Comparison of ENCODE assay signal across 1 cellular context in genomic region chr1:8090241-8090702, GRCh38.
TF ChIP-seq lines count a peak whose summit lies in the region.

No MANE protein-coding gene starts in this region.

TF ChIP-seq in WTC11, 78 proteins besides CTCF, POLR2A, EP300 and RAD21 (continued from another document):
- TF ChIP-seq, protein P1, sequence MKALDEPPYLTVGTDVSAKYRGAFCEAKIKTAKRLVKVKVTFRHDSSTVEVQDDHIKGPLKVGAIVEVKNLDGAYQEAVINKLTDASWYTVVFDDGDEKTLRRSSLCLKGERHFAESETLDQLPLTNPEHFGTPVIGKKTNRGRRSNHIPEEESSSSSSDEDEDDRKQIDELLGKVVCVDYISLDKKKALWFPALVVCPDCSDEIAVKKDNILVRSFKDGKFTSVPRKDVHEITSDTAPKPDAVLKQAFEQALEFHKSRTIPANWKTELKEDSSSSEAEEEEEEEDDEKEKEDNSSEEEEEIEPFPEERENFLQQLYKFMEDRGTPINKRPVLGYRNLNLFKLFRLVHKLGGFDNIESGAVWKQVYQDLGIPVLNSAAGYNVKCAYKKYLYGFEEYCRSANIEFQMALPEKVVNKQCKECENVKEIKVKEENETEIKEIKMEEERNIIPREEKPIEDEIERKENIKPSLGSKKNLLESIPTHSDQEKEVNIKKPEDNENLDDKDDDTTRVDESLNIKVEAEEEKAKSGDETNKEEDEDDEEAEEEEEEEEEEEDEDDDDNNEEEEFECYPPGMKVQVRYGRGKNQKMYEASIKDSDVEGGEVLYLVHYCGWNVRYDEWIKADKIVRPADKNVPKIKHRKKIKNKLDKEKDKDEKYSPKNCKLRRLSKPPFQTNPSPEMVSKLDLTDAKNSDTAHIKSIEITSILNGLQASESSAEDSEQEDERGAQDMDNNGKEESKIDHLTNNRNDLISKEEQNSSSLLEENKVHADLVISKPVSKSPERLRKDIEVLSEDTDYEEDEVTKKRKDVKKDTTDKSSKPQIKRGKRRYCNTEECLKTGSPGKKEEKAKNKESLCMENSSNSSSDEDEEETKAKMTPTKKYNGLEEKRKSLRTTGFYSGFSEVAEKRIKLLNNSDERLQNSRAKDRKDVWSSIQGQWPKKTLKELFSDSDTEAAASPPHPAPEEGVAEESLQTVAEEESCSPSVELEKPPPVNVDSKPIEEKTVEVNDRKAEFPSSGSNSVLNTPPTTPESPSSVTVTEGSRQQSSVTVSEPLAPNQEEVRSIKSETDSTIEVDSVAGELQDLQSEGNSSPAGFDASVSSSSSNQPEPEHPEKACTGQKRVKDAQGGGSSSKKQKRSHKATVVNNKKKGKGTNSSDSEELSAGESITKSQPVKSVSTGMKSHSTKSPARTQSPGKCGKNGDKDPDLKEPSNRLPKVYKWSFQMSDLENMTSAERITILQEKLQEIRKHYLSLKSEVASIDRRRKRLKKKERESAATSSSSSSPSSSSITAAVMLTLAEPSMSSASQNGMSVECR (CRISPR knock-in tag; IDR thresholded peaks at IDR 0.05; ENCODE audit: borderline replicate concordance): no peak
- no peak for TF ChIP-seq ERG (CRISPR knock-in tag; IDR thresholded peaks at IDR 0.05)
